Comparison of ENCODE assay signal across 10 cellular contexts in genomic region chr4:120694973-120695372, GRCh38.
DNase-seq lines count a peak whose midpoint lies in the region; ATAC-seq, FAIRE-seq and TF ChIP-seq lines count a peak whose summit lies in the region.
"Had no signal": no experiment of that assay in that cellular context is flagged by ENCODE, and none has a peak within 500 bp of the region (broad histone marks: within the 10 kb centered on the region; RNA-seq: fewer than 3 reads in every experiment).

No MANE protein-coding gene starts in this region.

- no peaks in the 10 kb centered on the region for H4K20me1 ChIP-seq in osteoblast (ENCODE audit: insufficient read depth, low read length)

- no peak overlapping the region for H3K27ac ChIP-seq in osteoblast (ENCODE audit: low read depth, low read length)

- no peak overlapping the region for H3K4me2 ChIP-seq in osteoblast (ENCODE audit: insufficient read depth, low read length)

- no peaks in the 10 kb centered on the region for H3K27me3 ChIP-seq in osteoblast (ENCODE audit: insufficient read depth, low read length)

- no peaks in the 10 kb centered on the region for H3K79me2 ChIP-seq in osteoblast (ENCODE audit: insufficient read depth, low read length)

- no peak overlapping the region for H3K4me3 ChIP-seq in osteoblast (ENCODE audit: insufficient read depth, low read length)

- H3K9me3 ChIP-seq in osteoblast (ENCODE audit: low read depth, low read length): no peaks in the 10 kb centered on the region

- peak; percentile 36 for FAIRE-seq in colon (lab: Jason Lieb, UNC)

- peak; percentile 82 for DNase-seq in ELR (ENCODE audit: low read depth)
- DNase-seq in NCI-H82 (lab: John Stamatoyannopoulos, UW): peak; percentile 92
- peak; percentile 25 for DNase-seq in osteoblast (ENCODE audit: insufficient read length, low spot score, missing footprints)
- DNase-seq in occipital lobe (lab: John Stamatoyannopoulos, UW): no peak
- DNase-seq: NCI-H526 treated with DMSO at 0.1 percent for 48 hours, T-helper 17 cell had no signal

- H3K4me1 ChIP-seq in osteoblast (ENCODE audit: insufficient read depth, low read length): peaks cover 15% of the 10 kb centered on the region

- ATAC-seq in HG02852 (IDR thresholded peaks at IDR 0.05; ENCODE audit: unreplicated experiment) (no peak), GM18861 (IDR thresholded peaks at IDR 0.05; ENCODE audit: unreplicated experiment) (no peak), GM18909 (IDR thresholded peaks at IDR 0.05; ENCODE audit: poor library complexity, unreplicated experiment) (no peak)
- ATAC-seq: T-helper 17 cell had no signal

- H3K36me3 ChIP-seq in osteoblast (ENCODE audit: insufficient read depth, low read length): no peaks in the 10 kb centered on the region

- H2AFZ ChIP-seq in osteoblast (ENCODE audit: low read length): no peak overlapping the region

- no peak for TF ChIP-seq CTCF in osteoblast (IDR thresholded peaks at IDR 0.05; ENCODE audit: extremely low read depth, low read depth, low read length)
